In the genomic region with DNA sequence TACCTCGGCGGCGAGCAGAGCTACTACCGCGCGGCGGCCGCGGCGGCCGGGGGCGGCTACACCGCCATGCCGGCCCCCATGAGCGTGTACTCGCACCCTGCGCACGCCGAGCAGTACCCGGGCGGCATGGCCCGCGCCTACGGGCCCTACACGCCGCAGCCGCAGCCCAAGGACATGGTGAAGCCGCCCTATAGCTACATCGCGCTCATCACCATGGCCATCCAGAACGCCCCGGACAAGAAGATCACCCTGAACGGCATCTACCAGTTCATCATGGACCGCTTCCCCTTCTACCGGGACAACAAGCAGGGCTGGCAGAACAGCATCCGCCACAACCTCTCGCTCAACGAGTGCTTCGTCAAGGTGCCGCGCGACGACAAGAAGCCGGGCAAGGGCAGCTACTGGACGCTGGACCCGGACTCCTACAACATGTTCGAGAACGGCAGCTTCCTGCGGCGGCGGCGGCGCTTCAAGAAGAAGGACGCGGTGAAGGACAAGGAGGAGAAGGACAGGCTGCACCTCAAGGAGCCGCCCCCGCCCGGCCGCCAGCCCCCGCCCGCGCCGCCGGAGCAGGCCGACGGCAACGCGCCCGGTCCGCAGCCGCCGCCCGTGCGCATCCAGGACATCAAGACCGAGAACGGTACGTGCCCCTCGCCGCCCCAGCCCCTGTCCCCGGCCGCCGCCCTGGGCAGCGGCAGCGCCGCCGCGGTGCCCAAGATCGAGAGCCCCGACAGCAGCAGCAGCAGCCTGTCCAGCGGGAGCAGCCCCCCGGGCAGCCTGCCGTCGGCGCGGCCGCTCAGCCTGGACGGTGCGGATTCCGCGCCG, we compare ENCODE assay signal across 8 cellular contexts. TPM values are rescaled to one million over a fixed set of nuclear protein-coding genes. Genes with fewer than 3 reads are reported as not detected.
A peak's percentile ranks its signal among the peaks of the same experiment; 100 is the strongest.
DNase-seq lines count a peak whose midpoint lies in the region; ATAC-seq, FAIRE-seq and TF ChIP-seq lines count a peak whose summit lies in the region.

No MANE protein-coding gene starts in this region.

- in situ Hi-C loops in Panc1 (cut with HindIII; ENCODE audit: low pct_unique_long_range_greater_than_20kb, low sequenced_read_pairs), result no loop called here

- TF ChIP-seq CTCF in GM23338 (conservative IDR thresholded peaks at IDR 0.05; ENCODE audit: low read depth in 2 of 2) (no peak), Panc1 (IDR thresholded peaks at IDR 0.05) (no peak)

- no peaks in the 10 kb centered on the region; the same call in 2 of the 3 replicates for H3K36me3 Mint-ChIP-seq in GM23338 (ENCODE audit: low read depth)
- H3K36me3 Mint-ChIP-seq in effector memory CD8-positive, alpha-beta T cell (ENCODE audit: insufficient read depth), result peaks cover 18% of the 10 kb centered on the region
- peaks cover 9% of the 10 kb centered on the region for H3K36me3 Mint-ChIP-seq in natural killer cell treated with Interleukin-12 subunit alpha and Interleukin-12 subunit beta and Interleukin-15 and Interleukin-18, amount 100 ng/mL, for 72 hours

- H3K9me2 ChIP-seq in GM23338 (ENCODE audit: insufficient read depth), result no peaks in the 10 kb centered on the region

- H3K27me3 Mint-ChIP-seq in GM23338 (ENCODE audit: insufficient read depth, low read depth, poor library complexity), result peaks cover 81% of the 10 kb centered on the region
- H3K27me3 Mint-ChIP-seq in effector memory CD8-positive, alpha-beta T cell, result peaks cover 60 to 70% of the 10 kb centered on the region in 2 donors
- H3K27me3 Mint-ChIP-seq in natural killer cell treated with Interleukin-12 subunit alpha and Interleukin-12 subunit beta and Interleukin-15 and Interleukin-18, amount 100 ng/mL, for 72 hours, result peaks cover 36 to 53% of the 10 kb centered on the region in 2 donors

- H3K4me2 ChIP-seq in GM23338, result peak overlapping the region; percentile 68

- no peaks in the 10 kb centered on the region for H3K79me2 ChIP-seq in GM23338 (replicated peaks; ENCODE audit: insufficient read depth)

- H3K27ac ChIP-seq in GM23338 (ENCODE audit: low read depth), result no peak overlapping the region
- H3K27ac ChIP-seq in Panc1 (ENCODE audit: low read length), result peak overlapping the region; percentile 69; the same call in 1 of the 2 replicates

- H2AFZ ChIP-seq in GM23338, result no peak overlapping the region

- H3K4me3 Mint-ChIP-seq in GM23338, result peak overlapping the region; percentile 63
- H3K4me3 Mint-ChIP-seq in effector memory CD8-positive, alpha-beta T cell, result peak overlapping the region; percentile 82 to 88
- peak overlapping the region; percentile 82 for H3K4me3 Mint-ChIP-seq in natural killer cell treated with Interleukin-12 subunit alpha and Interleukin-12 subunit beta and Interleukin-15 and Interleukin-18, amount 100 ng/mL, for 72 hours

- no peak for FAIRE-seq in urothelium cell line (lab: Jason Lieb, UNC)

- H4K20me1 ChIP-seq in GM23338 (replicated peaks; ENCODE audit: insufficient read depth), result peaks cover 14% of the 10 kb centered on the region

- H3K36me3 ChIP-seq in GM23338 (ENCODE audit: insufficient read depth) (no peaks in the 10 kb centered on the region), Panc1 (ENCODE audit: control insufficient read depth, insufficient read depth, low read length) (no peaks in the 10 kb centered on the region)

- peaks cover 6% of the 10 kb centered on the region; the same call in 2 of the 3 replicates for H3K9me3 Mint-ChIP-seq in GM23338
- no peaks in the 10 kb centered on the region for H3K9me3 Mint-ChIP-seq in effector memory CD8-positive, alpha-beta T cell
- no peaks in the 10 kb centered on the region for H3K9me3 Mint-ChIP-seq in natural killer cell treated with Interleukin-12 subunit alpha and Interleukin-12 subunit beta and Interleukin-15 and Interleukin-18, amount 100 ng/mL, for 72 hours

- H3K4me3 ChIP-seq in GM23338, result peak overlapping the region; percentile 45; the same call in 1 of the 2 replicates
- H3K4me3 ChIP-seq in Panc1 (ENCODE audit: low read depth in 2 of 2, low read length in 2 of 2), result peak overlapping the region; percentile 62 to 79

- POLR2A ChIA-PET in Panc1 (lab: Charles Lee), result interaction anchor here (0.7 to 1.0 kb wide), 2 partner anchors 13 to 498 kb away, joined by 3 to 6 read pairs; no protein-coding TSS in a partner anchor

- DNase-seq in DMS114 treated with DMSO at 0.1 percent for 48 hours (lab: John Stamatoyannopoulos, UW; ENCODE audit: unreplicated experiment), result peak; percentile 57
- DNase-seq in GM23338 (ENCODE audit: low spot score), result peak; percentile 52
- no peak for DNase-seq in Panc1 (ENCODE audit: low read depth, low spot score)
- no peak for DNase-seq in effector memory CD8-positive, alpha-beta T cell
- no peak for DNase-seq in natural killer cell treated with Interleukin-12 subunit alpha and Interleukin-12 subunit beta and Interleukin-15 and Interleukin-18, amount 100 ng/mL, for 72 hours (ENCODE audit: low spot score)
- DNase-seq in activated CD4-positive, CD25-positive, alpha-beta regulatory T cell treated with anti-CD3 and anti-CD28 coated beads, Interleukin-2, amount 50 U/mL, for 72 hours, result no peak
- no peak for DNase-seq in urothelium cell line (ENCODE audit: low spot score)
- no peak for DNase-seq in stimulated activated CD4-positive, alpha-beta T cell treated with anti-CD3 and anti-CD28 coated beads, Interleukin-1b, Interleukin-23, amount 100 ng/mL, for 48 hours

- CTCF ChIA-PET in Panc1 (lab: Charles Lee), result interaction anchor here (0.6 to 1.0 kb wide), 2 partner anchors 8 to 686 kb away, joined by 3 to 4 read pairs; no protein-coding TSS in a partner anchor

- no TSS peak for BruUV-seq in Panc1 (replicated peaks; lab: Mats Ljungman, UMichigan)

- peaks cover 35% of the 10 kb centered on the region for H3K4me1 ChIP-seq in GM23338 (ENCODE audit: insufficient read depth)
- peaks cover 13% of the 10 kb centered on the region for H3K4me1 ChIP-seq in Panc1 (ENCODE audit: control insufficient read depth, insufficient read depth, low read length)

- no peak for ATAC-seq in GM23338
- peak; percentile 48 for ATAC-seq in Panc1
- peak; percentile 6 for ATAC-seq in effector memory CD8-positive, alpha-beta T cell (replicated peaks)
- ATAC-seq in natural killer cell treated with Interleukin-12 subunit alpha and Interleukin-12 subunit beta and Interleukin-15 and Interleukin-18, amount 100 ng/mL, for 72 hours, result peak; percentile 14 to 41

- no peak overlapping the region for H3K27ac Mint-ChIP-seq in GM23338
- no peak overlapping the region for H3K27ac Mint-ChIP-seq in effector memory CD8-positive, alpha-beta T cell
- H3K27ac Mint-ChIP-seq in natural killer cell treated with Interleukin-12 subunit alpha and Interleukin-12 subunit beta and Interleukin-15 and Interleukin-18, amount 100 ng/mL, for 72 hours, result no peak overlapping the region

- H3F3A ChIP-seq in GM23338 (replicated peaks; ENCODE audit: low read depth), result peaks cover 14% of the 10 kb centered on the region; the same call in 1 of the 2 replicates

- peaks cover 42% of the 10 kb centered on the region for H3K4me1 Mint-ChIP-seq in GM23338
- H3K4me1 Mint-ChIP-seq in effector memory CD8-positive, alpha-beta T cell (ENCODE audit: low read depth in 2 of 2), result peaks cover 15 to 38% of the 10 kb centered on the region in 2 donors
- H3K4me1 Mint-ChIP-seq in natural killer cell treated with Interleukin-12 subunit alpha and Interleukin-12 subunit beta and Interleukin-15 and Interleukin-18, amount 100 ng/mL, for 72 hours (ENCODE audit: low read depth in 2 of 2), result peaks cover 34 to 44% of the 10 kb centered on the region in 2 donors

- peaks cover 97% of the 10 kb centered on the region for H3K27me3 ChIP-seq in GM23338 (ENCODE audit: insufficient read depth)
- peaks cover 3% of the 10 kb centered on the region; the same call in 1 of the 2 replicates for H3K27me3 ChIP-seq in Panc1 (ENCODE audit: control insufficient read depth, insufficient read depth, low read length)

- H3K9me3 ChIP-seq in Panc1 (ENCODE audit: control insufficient read depth, insufficient read depth, low read depth, low read length), result no peaks in the 10 kb centered on the region

- intact Hi-C loops in Panc1 (cut with micrococcal nuclease; ENCODE audit: unreplicated experiment), result no loop called here

RNA-seq across cellular contexts. Expression of gene FOXC1, which starts 1.0 kb away (rescaled TPM):
- 0.10 and 0.27 TPM in 2 replicates for total RNA-seq in GM23338 (2014; rRNA removed; shearing (Covaris generic))
- 0.13 and 0.21 TPM in 2 replicates for polyA plus RNA-seq in GM23338 (2016; fragmentation: Nextera tagmentation; extraction: Ambion mirVana)
- total RNA-seq in Panc1 (2021; ENCODE audit: unreplicated experiment), result 6.7 TPM
- polyA plus RNA-seq in Panc1 (2012; ENCODE audit: insufficient read length), result 3.5 TPM
- total RNA-seq in natural killer cell treated with Interleukin-12 subunit alpha and Interleukin-12 subunit beta and Interleukin-15 and Interleukin-18, amount 100 ng/mL, for 72 hours, result under 1 TPM; 0.36 to 0.57 TPM

Comparison
In these comparisons a context has a peak if more than half of its experiments do, and no peak if none do; other contexts are left out.
1. DNase-seq: peak in DMS114 treated with DMSO at 0.1 percent for 48 hours (single experiment) and GM23338 (single experiment); none in Panc1 (single experiment), effector memory CD8-positive, alpha-beta T cell (0 of 3), natural killer cell treated with Interleukin-12 subunit alpha and Interleukin-12 subunit beta and Interleukin-15 and Interleukin-18, amount 100 ng/mL, for 72 hours (single experiment), activated CD4-positive, CD25-positive, alpha-beta regulatory T cell treated with anti-CD3 and anti-CD28 coated beads, Interleukin-2, amount 50 U/mL, for 72 hours (single experiment), urothelium cell line (single experiment) and stimulated activated CD4-positive, alpha-beta T cell treated with anti-CD3 and anti-CD28 coated beads, Interleukin-1b, Interleukin-23, amount 100 ng/mL, for 48 hours (single experiment).
2. Peak in every context shown above with its lines, with median percentiles within 50 percentile points of each other: H3K4me3 Mint-ChIP-seq.